ENCODE assay signal across 15 cellular contexts in genomic region chr1:6099297-6099696, GRCh38. TPM values are rescaled to one million over a fixed set of nuclear protein-coding genes. Genes with fewer than 3 reads are reported as not detected.
A peak's percentile ranks its signal among the peaks of the same experiment; 100 is the strongest.
DNase-seq lines count a peak whose midpoint lies in the region; ATAC-seq and TF ChIP-seq lines count a peak whose summit lies in the region.
"Had no signal": no experiment of that assay in that cellular context is flagged by ENCODE, and none has a peak within 500 bp of the region (broad histone marks: within the 10 kb centered on the region; RNA-seq: fewer than 3 reads in every experiment).

No MANE protein-coding gene starts in this region.

- no peaks in the 10 kb centered on the region for H3K36me3 Mint-ChIP-seq in progenitor cell of endocrine pancreas (ENCODE audit: insufficient read depth)

- no peaks in the 10 kb centered on the region for H3K9me3 Mint-ChIP-seq in progenitor cell of endocrine pancreas (ENCODE audit: low read depth)
- H3K9me3 Mint-ChIP-seq: CD8-positive, alpha-beta memory T cell had no signal

- DNase-seq in left ventricle myocardium inferior, result peak; percentile 7
- no peak for DNase-seq in heart right ventricle
- DNase-seq in dorsolateral prefrontal cortex, result peak in 1 of 10 donors; percentile 42
- no peak for DNase-seq in sciatic nerve (ENCODE audit: low spot score)
- DNase-seq in ureter (ENCODE audit: low spot score), result no peak
- DNase-seq in progenitor cell of endocrine pancreas (ENCODE audit: low spot score, unreplicated experiment), result no peak
- DNase-seq in HuH-7.5 (ENCODE audit: low spot score), result no peak
- DNase-seq: KG1, NCI-H1694 treated with DMSO at 0.1 percent for 48 hours, NCI-H2107, NCI-H2227 treated with DMSO at 0.1 percent for 48 hours, NCI-H524 treated with DMSO at 0.1 percent for 48 hours, SJCRH30 had no signal

- peaks cover 35% of the 10 kb centered on the region for H3K27me3 ChIP-seq in left ventricle myocardium inferior (ENCODE audit: low read depth)
- H3K27me3 ChIP-seq in heart right ventricle, result peaks cover 0 to 36% (median 24%) of the 10 kb centered on the region in 7 donors
- H3K27me3 ChIP-seq in dorsolateral prefrontal cortex, result peaks cover 0 to 23% (median 0%) of the 10 kb centered on the region in 45 donors
- H3K27me3 ChIP-seq: BLaER1 had no signal

- H3K4me1 Mint-ChIP-seq in progenitor cell of endocrine pancreas (ENCODE audit: low read depth), result no peaks in the 10 kb centered on the region

- H3K9me3 ChIP-seq in left ventricle myocardium inferior (replicated peaks) (no peaks in the 10 kb centered on the region), heart right ventricle (no peaks in the 10 kb centered on the region)
- H3K9me3 ChIP-seq: BLaER1, SJCRH30 had no signal

- H3K27me3 Mint-ChIP-seq in progenitor cell of endocrine pancreas, result no peaks in the 10 kb centered on the region

- no peaks in the 10 kb centered on the region for H3K36me3 ChIP-seq in left ventricle myocardium inferior
- H3K36me3 ChIP-seq in heart right ventricle, result peaks cover 0 to 47% (median 0%) of the 10 kb centered on the region in 9 donors
- H3K36me3 ChIP-seq: SJCRH30 had no signal

- H3K27ac ChIP-seq in left ventricle myocardium inferior (replicated peaks) (no peak overlapping the region), heart right ventricle (no peak overlapping the region), dorsolateral prefrontal cortex (peak overlapping the region in 43 of 59 donors; percentile 12 to 86 (median 66))
- H3K27ac ChIP-seq: BLaER1, SJCRH30 had no signal

- H3K4me3 ChIP-seq in left ventricle myocardium inferior (no peak overlapping the region), heart right ventricle (no peak overlapping the region), dorsolateral prefrontal cortex (no peak overlapping the region)
- H3K4me3 ChIP-seq: BLaER1, SJCRH30 had no signal

- intact Hi-C loops in left ventricle myocardium inferior (cut with micrococcal nuclease), result no loop called here
- intact Hi-C loops in heart right ventricle (cut with DNase I), result loop anchor here in 1 of 10 donors (5.0 kb wide), 1 partner anchor 47 kb away; no protein-coding TSS in a partner anchor
- intact Hi-C loops in dorsolateral prefrontal cortex (cut with DNase I), result no loop called here
- intact Hi-C loops in sciatic nerve (cut with DNase I), result no loop called here

- no peak overlapping the region for H3K4me3 Mint-ChIP-seq in progenitor cell of endocrine pancreas (ENCODE audit: low read depth)
- H3K4me3 Mint-ChIP-seq: CD8-positive, alpha-beta memory T cell had no signal

- H3K4me1 ChIP-seq in left ventricle myocardium inferior (peaks cover 20% of the 10 kb centered on the region), heart right ventricle (peaks cover 0 to 20% (median 0%) of the 10 kb centered on the region in 9 donors)
- H3K4me1 ChIP-seq: SJCRH30 had no signal

- 91% methylated on average over 15 of the region's 15 CpGs for WGBS in heart right ventricle, 2 donors

- TF ChIP-seq CTCF in left ventricle myocardium inferior (IDR thresholded peaks at IDR 0.05; ENCODE audit: borderline replicate concordance) (no peak), heart right ventricle (IDR thresholded peaks at IDR 0.05) (no peak), dorsolateral prefrontal cortex (IDR thresholded peaks at IDR 0.05 in 54 of 56, conservative IDR thresholded peaks at IDR 0.05 in 2 of 56; ENCODE audit: low read depth in 1 of 56, partially characterized antibody in 56 of 56) (no peak), progenitor cell of endocrine pancreas (IDR thresholded peaks at IDR 0.05; ENCODE audit: unreplicated experiment) (no peak)

- no peak for ATAC-seq in heart right ventricle
- peak; percentile 14 for ATAC-seq in sciatic nerve

- H3K27ac Mint-ChIP-seq in progenitor cell of endocrine pancreas, result no peak overlapping the region

RNA-seq across cellular contexts. Expression of gene KCNAB2, which starts 53.6 kb away (rescaled TPM):
- total RNA-seq in left ventricle myocardium inferior (31.0 TPM), heart right ventricle (10 to 100 TPM; 16.5 to 41.5 (median 22.2) TPM), dorsolateral prefrontal cortex (100 to 1,000 TPM in 119 of 120 experiments, 10 to 100 TPM in 1; 82.3 to 377 (median 285) TPM), sciatic nerve (20.1 TPM), ureter (17.5 TPM), progenitor cell of endocrine pancreas (5.8 and 6.9 TPM in 2 replicates)
- polyA plus RNA-seq in heart right ventricle, result 10 to 100 TPM in 1 of 2 donors, 1 to 10 TPM in 1; 4.7 to 15.1 TPM

Comparison
In these comparisons a context has a peak if more than half of its experiments do, and no peak if none do; other contexts are left out.
1. H3K27ac ChIP-seq: peak in dorsolateral prefrontal cortex (43 of 59); none in left ventricle myocardium inferior (single experiment) and heart right ventricle (0 of 10).